24 cellular contexts compared by ENCODE assay signal in the genomic region with DNA sequence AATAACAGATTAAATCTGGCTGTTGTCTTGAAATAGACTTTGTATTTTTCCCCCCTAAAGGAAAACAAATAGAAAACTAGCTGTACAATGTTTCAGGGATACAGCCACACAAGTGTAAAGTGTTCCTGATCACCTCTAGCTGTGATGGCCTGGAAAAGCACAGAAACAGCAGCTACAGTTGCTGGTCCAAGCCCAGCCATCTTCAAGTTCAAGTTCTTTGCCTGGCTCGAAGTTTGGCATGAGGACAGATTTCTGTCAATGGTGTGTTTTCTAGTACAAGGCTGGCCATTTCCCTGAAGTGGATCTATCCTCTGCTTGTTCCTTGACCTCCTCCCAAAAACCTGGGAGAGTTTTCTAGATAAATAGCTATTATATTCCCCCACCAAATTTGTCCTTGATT.
"Had no signal": no experiment of that assay in that cellular context is flagged by ENCODE, and none has a peak within 500 bp of the region (broad histone marks: within the 10 kb centered on the region; RNA-seq: fewer than 3 reads in every experiment).

No MANE protein-coding gene starts in this region.

- H3K27ac ChIP-seq: neural progenitor cell, ovary, parathyroid adenoma, psoas muscle, right lobe of liver, sigmoid colon, stomach, thoracic aorta, thyroid gland, tibial nerve, upper lobe of left lung, vagina had no signal

- H3K36me3 ChIP-seq: neural progenitor cell, ovary, right lobe of liver, sigmoid colon, stomach, thoracic aorta, thyroid gland, tibial nerve, upper lobe of left lung, vagina had no signal

- DNase-seq: natural killer cell; occipital lobe; ovary; posterior cingulate gyrus; psoas muscle; right lobe of liver; sigmoid colon; small intestine; stimulated activated CD4-positive, alpha-beta T cell treated with anti-CD3 and anti-CD28 coated beads, Interleukin-15, amount 100 ng/mL, for 24 hours; stimulated activated CD4-positive, alpha-beta T cell treated with anti-CD3 and anti-CD28 coated beads, Interleukin-2, amount 100 ng/mL, for 24 hours; stimulated activated CD4-positive, alpha-beta T cell treated with anti-CD3 and anti-CD28 coated beads, Interleukin-2, amount 100 ng/mL, for 48 hours; stimulated activated CD4-positive, alpha-beta T cell treated with anti-CD3 and anti-CD28 coated beads, Interleukin-4, amount 100 ng/mL, for 24 hours; stimulated activated naive B cell treated with anti-CD40 and anti-IgM and Interleukin-4, amounts not matched to agents 10 μg/mL and 1 μg/mL and 100 μg/mL, for 72 hours; stimulated activated naive CD4-positive, alpha-beta T cell treated with Interleukin-2 at 50 U/mL for 16 hours; stomach; thyroid gland; trophoblast cell; upper lobe of left lung had no signal

- H3K27me3 ChIP-seq: neural progenitor cell, ovary, right lobe of liver, sigmoid colon, stomach, thyroid gland, tibial nerve, upper lobe of left lung, vagina had no signal

- ATAC-seq: natural killer cell; psoas muscle; right lobe of liver; stimulated activated effector memory CD8-positive, alpha-beta T cell treated with anti-CD3 and anti-CD28 coated beads, Interleukin-12 subunit alpha, Interleukin-12 subunit beta, amount 100 ng/mL, for 72 hours; stimulated activated naive B cell treated with anti-CD40 and anti-IgM and Interleukin-4, amounts not matched to agents 10 μg/mL and 1 μg/mL and 100 μg/mL, for 72 hours had no signal

- H3K4me3 ChIP-seq: neural progenitor cell, ovary, psoas muscle, right lobe of liver, sigmoid colon, stomach, thoracic aorta, thyroid gland, tibial nerve, upper lobe of left lung, vagina had no signal

- H3K9me3 ChIP-seq: ovary, psoas muscle, right lobe of liver, sigmoid colon, stomach, thoracic aorta, thyroid gland, tibial nerve, upper lobe of left lung, vagina had no signal

- H3K4me1 ChIP-seq: neural progenitor cell, parathyroid adenoma, psoas muscle, right lobe of liver, sigmoid colon, stomach, thyroid gland, tibial nerve, upper lobe of left lung, vagina had no signal
